ENCODE assay signal across 25 cellular contexts in genomic region chr15:31468911-31469800, GRCh38.
"Had no signal": no experiment of that assay in that cellular context is flagged by ENCODE, and none has a peak within 500 bp of the region (broad histone marks: within the 10 kb centered on the region; RNA-seq: fewer than 3 reads in every experiment).

No MANE protein-coding gene starts in this region.

- H3K4me3 Mint-ChIP-seq: activated naive CD4-positive, alpha-beta T cell treated with anti-CD3 and anti-CD28 coated beads, Interleukin-2, amount 10 ng/mL, durations not matched to agents 7 days and 5 days; activated naive CD8-positive, alpha-beta T cell treated with anti-CD3 and anti-CD28 coated beads, Interleukin-2, amount 50 U/mL, for 24 hours; stimulated activated naive B cell treated with anti-CD40 and anti-IgM and Interleukin-4, amounts not matched to agents 10 μg/mL and 1 μg/mL and 100 μg/mL, for 72 hours; T-helper 2 cell treated with Interferon-gamma antibody and Interleukin-4, amounts not matched to agents 5 μg/mL and 100 μg/mL, for 36 hours had no signal

- H3K27ac Mint-ChIP-seq: activated naive CD4-positive, alpha-beta T cell treated with anti-CD3 and anti-CD28 coated beads, Interleukin-2, amount 10 ng/mL, durations not matched to agents 7 days and 5 days; activated naive CD8-positive, alpha-beta T cell treated with anti-CD3 and anti-CD28 coated beads, Interleukin-2, amount 50 U/mL, for 24 hours; stimulated activated naive B cell treated with anti-CD40 and anti-IgM and Interleukin-4, amounts not matched to agents 10 μg/mL and 1 μg/mL and 100 μg/mL, for 72 hours; T-helper 2 cell treated with Interferon-gamma antibody and Interleukin-4, amounts not matched to agents 5 μg/mL and 100 μg/mL, for 36 hours had no signal

- H3K36me3 ChIP-seq: esophagus squamous epithelium, heart right ventricle, left ventricle myocardium inferior, stomach, tibial artery had no signal

- H3K27me3 Mint-ChIP-seq: activated naive CD8-positive, alpha-beta T cell treated with anti-CD3 and anti-CD28 coated beads, Interleukin-2, amount 50 U/mL, for 24 hours; stimulated activated naive B cell treated with anti-CD40 and anti-IgM and Interleukin-4, amounts not matched to agents 10 μg/mL and 1 μg/mL and 100 μg/mL, for 72 hours had no signal

- H3K9me3 ChIP-seq: esophagus squamous epithelium, heart right ventricle, left ventricle myocardium inferior, stomach, tibial artery had no signal

- H3K9me3 Mint-ChIP-seq: activated naive CD4-positive, alpha-beta T cell treated with anti-CD3 and anti-CD28 coated beads, Interleukin-2, amount 10 ng/mL, durations not matched to agents 7 days and 5 days; T-helper 2 cell treated with Interferon-gamma antibody and Interleukin-4, amounts not matched to agents 5 μg/mL and 100 μg/mL, for 36 hours had no signal

- H3K4me3 ChIP-seq: esophagus squamous epithelium, heart right ventricle, left ventricle myocardium inferior, skin epidermis, stomach, tibial artery had no signal

- H3K27ac ChIP-seq: esophagus squamous epithelium, heart right ventricle, left ventricle myocardium inferior, parathyroid adenoma, skin epidermis, stomach, tibial artery had no signal

- H3K27me3 ChIP-seq: esophagus squamous epithelium had no signal

- H3K36me3 Mint-ChIP-seq: stimulated activated naive B cell treated with anti-CD40 and anti-IgM and Interleukin-4, amounts not matched to agents 10 μg/mL and 1 μg/mL and 100 μg/mL, for 72 hours had no signal

- DNase-seq: activated CD4-positive, alpha-beta T cell treated with anti-CD3 and anti-CD28 coated beads for 48 hours; activated CD4-positive, alpha-beta T cell treated with anti-CD3 and anti-CD28 coated beads, Interleukin-2, amount 50 U/mL, for 48 hours; activated CD4-positive, CD25-positive, alpha-beta regulatory T cell; activated gamma-delta T cell; activated naive CD4-positive, alpha-beta T cell treated with anti-CD3 and anti-CD28 coated beads, Interleukin-2, amount 10 ng/mL, durations not matched to agents 7 days and 5 days; activated naive CD8-positive, alpha-beta T cell treated with anti-CD3 and anti-CD28 coated beads, Interleukin-2, amount 50 U/mL, for 24 hours; amygdala; central memory CD4-positive, alpha-beta T cell; esophagus squamous epithelium; foreskin melanocyte; heart right ventricle; left ventricle myocardium inferior; mammary epithelial cell; nucleus accumbens; stimulated activated CD4-positive, alpha-beta T cell treated with anti-CD3 and anti-CD28 coated beads, Interleukin-12 subunit alpha, Interleukin-12 subunit beta, amount 100 ng/mL, for 4 hours; stimulated activated CD4-positive, alpha-beta T cell treated with anti-CD3 and anti-CD28 coated beads, Interleukin-4, amount 100 ng/mL, for 4 hours; stimulated activated CD8-positive, alpha-beta memory T cell treated with anti-CD3 and anti-CD28 coated beads, Interleukin-4, amount 100 ng/mL, for 48 hours; stimulated activated naive B cell treated with anti-CD40 and anti-IgM and Interleukin-4, amounts not matched to agents 10 μg/mL and 1 μg/mL and 100 μg/mL, for 72 hours; stomach; T-helper 1 cell had no signal

- ATAC-seq: activated naive CD8-positive, alpha-beta T cell treated with anti-CD3 and anti-CD28 coated beads, Interleukin-2, amount 50 U/mL, for 24 hours; heart right ventricle; sciatic nerve; stimulated activated naive B cell treated with anti-CD40 and anti-IgM and Interleukin-4, amounts not matched to agents 10 μg/mL and 1 μg/mL and 100 μg/mL, for 72 hours had no signal
